8 cellular contexts compared by ENCODE assay signal in genomic region chr15:83205725-83206324, GRCh38. TPM values are rescaled to one million over a fixed set of nuclear protein-coding genes. Genes with fewer than 3 reads are reported as not detected.
A peak's percentile ranks its signal among the peaks of the same experiment; 100 is the strongest.
DNase-seq lines count a peak whose midpoint lies in the region; ATAC-seq and TF ChIP-seq lines count a peak whose summit lies in the region.

No MANE protein-coding gene starts in this region.

- H3K27ac Mint-ChIP-seq in chondrocyte (ENCODE audit: unreplicated experiment) (peak overlapping the region; percentile 95), naive B cell (peak overlapping the region in 1 of 6 donors; percentile 46)

- TF ChIP-seq CTCF in chondrocyte (IDR thresholded peaks at IDR 0.05) = no peak

- H3K36me3 Mint-ChIP-seq in chondrocyte (ENCODE audit: low read depth) = no peaks in the 10 kb centered on the region
- no peaks in the 10 kb centered on the region for H3K36me3 Mint-ChIP-seq in naive B cell

- intact Hi-C loops in left colon (cut with DNase I, micrococcal nuclease) = loop anchor here in 1 of 2 donors (10.0 kb wide), 1 partner anchor 201 kb away; no protein-coding TSS in a partner anchor

- ATAC-seq in naive B cell (ENCODE audit: low read depth in 2 of 2) (no peak), GM19023 (IDR thresholded peaks at IDR 0.05; ENCODE audit: unreplicated experiment) (no peak), left colon (no peak)

- H3K4me3 Mint-ChIP-seq in chondrocyte (ENCODE audit: unreplicated experiment) (peak overlapping the region; percentile 93), naive B cell (peak overlapping the region in 5 of 8 donors; percentile 90 to 94 (median 93))

- H3K9me3 Mint-ChIP-seq in chondrocyte (ENCODE audit: low read depth) (no peaks in the 10 kb centered on the region), naive B cell (no peaks in the 10 kb centered on the region)

- no peaks in the 10 kb centered on the region for H3K27me3 Mint-ChIP-seq in chondrocyte (ENCODE audit: low read depth)
- H3K27me3 Mint-ChIP-seq in naive B cell = peaks cover 8 to 19% (median 8%) of the 10 kb centered on the region in 3 donors

- DNase-seq in COR-L47 (lab: John Stamatoyannopoulos, UW) = peak; percentile 16
- DNase-seq in NCI-H1092 (lab: John Stamatoyannopoulos, UW) = peak; percentile 3
- DNase-seq in chondrocyte (ENCODE audit: low spot score) = no peak
- DNase-seq in naive B cell = no peak
- no peak for DNase-seq in left colon
- DNase-seq in COLO668 (lab: John Stamatoyannopoulos, UW; ENCODE audit: unreplicated experiment) = no peak
- no peak for DNase-seq in activated CD4-positive, alpha-beta T cell treated with anti-CD3 and anti-CD28 coated beads for 1 hour

- H3K4me1 Mint-ChIP-seq in chondrocyte (ENCODE audit: low read depth) = peaks cover 50% of the 10 kb centered on the region
- H3K4me1 Mint-ChIP-seq in naive B cell = peaks cover 6 to 8% (median 6%) of the 10 kb centered on the region in 3 donors

RNA-seq across cellular contexts. Expression of gene HDGFL3, which starts 1.8 kb away (rescaled TPM):
- total RNA-seq in chondrocyte (84.3 to 93.1 TPM (median 92.2 TPM) in 3 replicates), left colon (10 to 100 TPM in 1 of 2 donors, 1 to 10 TPM in 1; 9.2 to 13.6 TPM)
- polyA plus RNA-seq in naive B cell (ENCODE audit: low read depth in 6 of 6) = 1 to 10 TPM in 5 of 6 donors, under 1 TPM in 1; 0.70 to 2.5 (median 1.4) TPM

Comparison
In these comparisons a context has a peak if more than half of its experiments do, and no peak if none do; other contexts are left out.
1. DNase-seq: peak in COR-L47 (single experiment) and NCI-H1092 (single experiment); none in chondrocyte (single experiment), naive B cell (single experiment), left colon (0 of 2), COLO668 (single experiment) and activated CD4-positive, alpha-beta T cell treated with anti-CD3 and anti-CD28 coated beads for 1 hour (single experiment).